3 cellular contexts compared by ENCODE assay signal in the genomic region with DNA sequence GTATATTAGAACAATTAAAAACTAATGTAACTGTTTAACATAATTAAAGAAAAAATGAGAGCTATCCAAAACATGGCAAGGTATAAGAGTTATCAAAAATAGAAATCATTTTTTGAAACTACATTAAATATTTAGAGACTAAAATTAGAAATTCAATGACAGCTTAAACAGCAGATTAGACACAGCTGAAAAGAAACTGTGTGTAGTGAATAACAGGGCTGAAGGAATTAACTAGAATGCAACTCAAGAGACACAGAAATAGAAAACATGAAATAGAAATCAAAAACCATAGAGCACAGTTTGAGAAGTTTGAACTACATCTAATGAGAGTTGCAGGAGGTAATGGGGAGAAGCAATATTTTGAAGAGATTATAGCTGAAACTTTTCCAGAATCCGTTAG.
A peak's percentile ranks its signal among the peaks of the same experiment; 100 is the strongest.
TF ChIP-seq lines count a peak whose summit lies in the region.

No MANE protein-coding gene starts in this region.

TF ChIP-seq in SK-N-SH treated with all-trans-retinoic acid at 6 μM for 48 hours, 23 proteins besides CTCF, POLR2A, EP300 and RAD21 (continued from another document):
- peak; percentile 90 for TF ChIP-seq ZFP30 (CRISPR knock-in tag; IDR thresholded peaks at IDR 0.05)

TF ChIP-seq in SK-N-SH, 30 proteins besides CTCF, POLR2A, EP300 and RAD21:
- TF ChIP-seq SMC3 (IDR thresholded peaks at IDR 0.05; ENCODE audit: low read depth, low read length) (no peak), FOXM1 (IDR thresholded peaks at IDR 0.05; ENCODE audit: low read depth) (no peak), FOSL2 (IDR thresholded peaks at IDR 0.05; ENCODE audit: borderline replicate concordance, low read depth) (no peak), CHD2 (IDR thresholded peaks at IDR 0.05; ENCODE audit: low read length, partially characterized antibody) (no peak), TEAD4 (IDR thresholded peaks at IDR 0.05; ENCODE audit: borderline replicate concordance, insufficient read depth) (no peak)
TF ChIP-seq in SK-N-SH: peak in this region for 0.

TF ChIP-seq in K562, 482 proteins besides CTCF, POLR2A, EP300 and RAD21:
- TF ChIP-seq, protein P1, sequence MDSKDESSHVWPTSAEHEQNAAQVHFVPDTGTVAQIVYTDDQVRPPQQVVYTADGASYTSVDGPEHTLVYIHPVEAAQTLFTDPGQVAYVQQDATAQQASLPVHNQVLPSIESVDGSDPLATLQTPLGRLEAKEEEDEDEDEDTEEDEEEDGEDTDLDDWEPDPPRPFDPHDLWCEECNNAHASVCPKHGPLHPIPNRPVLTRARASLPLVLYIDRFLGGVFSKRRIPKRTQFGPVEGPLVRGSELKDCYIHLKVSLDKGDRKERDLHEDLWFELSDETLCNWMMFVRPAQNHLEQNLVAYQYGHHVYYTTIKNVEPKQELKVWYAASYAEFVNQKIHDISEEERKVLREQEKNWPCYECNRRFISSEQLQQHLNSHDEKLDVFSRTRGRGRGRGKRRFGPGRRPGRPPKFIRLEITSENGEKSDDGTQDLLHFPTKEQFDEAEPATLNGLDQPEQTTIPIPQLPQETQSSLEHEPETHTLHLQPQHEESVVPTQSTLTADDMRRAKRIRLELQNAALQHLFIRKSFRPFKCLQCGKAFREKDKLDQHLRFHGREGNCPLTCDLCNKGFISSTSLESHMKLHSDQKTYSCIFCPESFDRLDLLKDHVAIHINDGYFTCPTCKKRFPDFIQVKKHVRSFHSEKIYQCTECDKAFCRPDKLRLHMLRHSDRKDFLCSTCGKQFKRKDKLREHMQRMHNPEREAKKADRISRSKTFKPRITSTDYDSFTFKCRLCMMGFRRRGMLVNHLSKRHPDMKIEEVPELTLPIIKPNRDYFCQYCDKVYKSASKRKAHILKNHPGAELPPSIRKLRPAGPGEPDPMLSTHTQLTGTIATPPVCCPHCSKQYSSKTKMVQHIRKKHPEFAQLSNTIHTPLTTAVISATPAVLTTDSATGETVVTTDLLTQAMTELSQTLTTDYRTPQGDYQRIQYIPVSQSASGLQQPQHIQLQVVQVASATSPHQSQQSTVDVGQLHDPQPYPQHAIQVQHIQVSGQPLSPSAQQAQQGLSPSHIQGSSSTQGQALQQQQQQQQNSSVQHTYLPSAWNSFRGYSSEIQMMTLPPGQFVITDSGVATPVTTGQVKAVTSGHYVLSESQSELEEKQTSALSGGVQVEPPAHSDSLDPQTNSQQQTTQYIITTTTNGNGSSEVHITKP (IDR thresholded peaks at IDR 0.05; ENCODE audit: partially characterized antibody) = no peak
- TF ChIP-seq ZFP30 (CRISPR knock-in tag; IDR thresholded peaks at IDR 0.05; ENCODE audit: borderline replicate concordance) = 0 out of 2 replicates have a peak, but pooled peaks have one; percentile 26
- TF ChIP-seq EHMT2 (IDR thresholded peaks at IDR 0.05) = no peak
- TF ChIP-seq RBM25 (IDR thresholded peaks at IDR 0.05; ENCODE audit: low read depth, low read length, severe bottlenecking) = peak; percentile 22
- TF ChIP-seq KAT8 (IDR thresholded peaks at IDR 0.05; ENCODE audit: low read depth) = no peak
- no peak for TF ChIP-seq ZNF76 (CRISPR knock-in tag; IDR thresholded peaks at IDR 0.05; ENCODE audit: borderline replicate concordance)
TF ChIP-seq in K562: peak in this region for 2.
